9 cellular contexts compared by ENCODE assay signal in the genomic region with DNA sequence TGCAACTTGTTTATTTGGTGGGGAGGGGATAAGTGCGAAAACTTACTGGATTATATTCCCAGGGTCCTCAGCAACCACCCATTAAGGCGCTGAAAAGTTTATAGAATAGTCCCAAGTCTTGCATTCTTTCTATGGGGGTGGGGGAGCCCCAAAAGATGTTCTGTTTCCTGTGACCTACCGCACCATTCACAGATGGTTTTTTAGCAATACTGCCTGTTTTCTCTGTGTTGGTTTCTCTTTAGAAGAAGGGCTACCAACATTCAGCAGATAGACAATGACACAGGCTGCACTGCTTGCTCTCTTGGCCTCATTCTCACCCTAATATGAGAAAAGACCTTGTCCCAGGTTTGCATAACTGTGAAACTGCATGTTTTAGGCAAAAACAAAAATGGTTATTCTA.
DNase-seq lines count a peak whose midpoint lies in the region; ATAC-seq, FAIRE-seq and TF ChIP-seq lines count a peak whose summit lies in the region.
"Had no signal": no experiment of that assay in that cellular context is flagged by ENCODE, and none has a peak within 500 bp of the region (broad histone marks: within the 10 kb centered on the region; RNA-seq: fewer than 3 reads in every experiment).

No MANE protein-coding gene starts in this region.

- H3K4me3 ChIP-seq in effector memory CD4-positive, alpha-beta T cell (ENCODE audit: insufficient read depth, low read depth, low read length, poor library complexity, severe bottlenecking), result no peak overlapping the region
- H3K4me3 ChIP-seq in tibial nerve, result no peak overlapping the region

- peak; percentile 30 for ATAC-seq in HG03354 (IDR thresholded peaks at IDR 0.05; ENCODE audit: poor library complexity, severe bottlenecking, unreplicated experiment)
- ATAC-seq in HG03135 (IDR thresholded peaks at IDR 0.05; ENCODE audit: unreplicated experiment), result no peak

- no peak for TF ChIP-seq POLR2A in tibial nerve (IDR thresholded peaks at IDR 0.05)
- TF ChIP-seq POLR2A in GM12891 (IDR thresholded peaks at IDR 0.05; ENCODE audit: low read depth, low read length), result no peak

- H3K9me3 Mint-ChIP-seq in activated naive CD4-positive, alpha-beta T cell treated with anti-CD3 and anti-CD28 coated beads for 36 hours, result no peaks in the 10 kb centered on the region

- H3K36me3 Mint-ChIP-seq in activated naive CD4-positive, alpha-beta T cell treated with anti-CD3 and anti-CD28 coated beads for 36 hours (ENCODE audit: low read depth), result no peaks in the 10 kb centered on the region

- WGBS in tibial nerve, 2 donors, result 53 to 58% methylated on average over 3 of the region's 3 CpGs

- FAIRE-seq in GM12891 (lab: Jason Lieb, UNC), result no peak

- H3K27me3 Mint-ChIP-seq in activated naive CD4-positive, alpha-beta T cell treated with anti-CD3 and anti-CD28 coated beads for 36 hours (ENCODE audit: low read depth), result no peaks in the 10 kb centered on the region

- H3K27ac ChIP-seq in effector memory CD4-positive, alpha-beta T cell (ENCODE audit: insufficient read depth, low read length, poor library complexity, severe bottlenecking), result peak overlapping the region; percentile 3
- H3K27ac ChIP-seq in tibial nerve, result peak overlapping the region; percentile 29 to 86 (median 54)

- H3K9me3 ChIP-seq in effector memory CD4-positive, alpha-beta T cell (ENCODE audit: control insufficient read depth, low read length), result no peaks in the 10 kb centered on the region
- H3K9me3 ChIP-seq in tibial nerve, result no peaks in the 10 kb centered on the region

- TF ChIP-seq EP300 in tibial nerve (IDR thresholded peaks at IDR 0.05), result no peak

- DNase-seq in activated naive CD4-positive, alpha-beta T cell treated with anti-CD3 and anti-CD28 coated beads for 36 hours, result peak; percentile 66
- DNase-seq in activated naive CD4-positive, alpha-beta T cell treated with Interleukin-2 at 50 U/mL for 16 hours, result no peak
- no peak for DNase-seq in effector memory CD4-positive, alpha-beta T cell
- no peak for DNase-seq in tibial nerve (ENCODE audit: low spot score in 2 of 2)
- DNase-seq in GM12891 (ENCODE audit: insufficient read length, low spot score), result no peak
- no peak for DNase-seq in RPMI8226
- DNase-seq: NCI-H1417 had no signal

- H3K27ac Mint-ChIP-seq in activated naive CD4-positive, alpha-beta T cell treated with anti-CD3 and anti-CD28 coated beads for 36 hours, result no peak overlapping the region

- peak overlapping the region; percentile 17 for H3K4me3 Mint-ChIP-seq in activated naive CD4-positive, alpha-beta T cell treated with anti-CD3 and anti-CD28 coated beads for 36 hours

- H3K36me3 ChIP-seq in effector memory CD4-positive, alpha-beta T cell (ENCODE audit: control insufficient read depth, insufficient read depth, low read length), result no peaks in the 10 kb centered on the region
- H3K36me3 ChIP-seq in tibial nerve, result no peaks in the 10 kb centered on the region

- intact Hi-C loops in activated naive CD4-positive, alpha-beta T cell treated with anti-CD3 and anti-CD28 coated beads for 36 hours (cut with micrococcal nuclease), result loop anchor here (2.0 to 10.0 kb wide), 5 partner anchors 251 to 1078 kb away; a partner anchor contains a TSS

- peaks cover 39% of the 10 kb centered on the region for H3K4me1 Mint-ChIP-seq in activated naive CD4-positive, alpha-beta T cell treated with anti-CD3 and anti-CD28 coated beads for 36 hours (ENCODE audit: low read depth)

- CTCF ChIA-PET in activated naive CD4-positive, alpha-beta T cell treated with anti-CD3 and anti-CD28 coated beads for 36 hours (lab: Charles Lee), result interaction anchor here (1.1 to 11.2 kb wide), 5 partner anchors 18 to 547 kb away, joined by 3 to 281 read pairs (median 4); no protein-coding TSS in a partner anchor

- H3K27me3 ChIP-seq in effector memory CD4-positive, alpha-beta T cell (replicated peaks; ENCODE audit: control insufficient read depth, insufficient read depth, low read length, poor library complexity, severe bottlenecking), result no peaks in the 10 kb centered on the region
- no peaks in the 10 kb centered on the region for H3K27me3 ChIP-seq in tibial nerve

- H3K4me1 ChIP-seq in effector memory CD4-positive, alpha-beta T cell (ENCODE audit: control insufficient read depth, insufficient read depth, low read length, poor library complexity, severe bottlenecking), result peaks cover 37% of the 10 kb centered on the region
- peaks cover 0 to 67% (median 43%) of the 10 kb centered on the region in 4 donors for H3K4me1 ChIP-seq in tibial nerve

- TF ChIP-seq CTCF in tibial nerve (IDR thresholded peaks at IDR 0.05), result no peak

TF ChIP-seq in GM12891, 5 proteins besides CTCF, POLR2A, EP300 and RAD21:
- TF ChIP-seq TAF1 (IDR thresholded peaks at IDR 0.05; ENCODE audit: low read depth, low read length), result no peak
- no peak for TF ChIP-seq PAX5 (IDR thresholded peaks at IDR 0.05; ENCODE audit: insufficient read depth, low read length, severe bottlenecking)
- no peak for TF ChIP-seq POLR2AphosphoS5 (IDR thresholded peaks at IDR 0.05; ENCODE audit: low read depth, low read length)
- TF ChIP-seq POU2F2 (IDR thresholded peaks at IDR 0.05; ENCODE audit: low read depth, low read length), result no peak
- TF ChIP-seq SPI1 (IDR thresholded peaks at IDR 0.05; ENCODE audit: low read depth, low read length), result no peak
